In the genomic region with DNA sequence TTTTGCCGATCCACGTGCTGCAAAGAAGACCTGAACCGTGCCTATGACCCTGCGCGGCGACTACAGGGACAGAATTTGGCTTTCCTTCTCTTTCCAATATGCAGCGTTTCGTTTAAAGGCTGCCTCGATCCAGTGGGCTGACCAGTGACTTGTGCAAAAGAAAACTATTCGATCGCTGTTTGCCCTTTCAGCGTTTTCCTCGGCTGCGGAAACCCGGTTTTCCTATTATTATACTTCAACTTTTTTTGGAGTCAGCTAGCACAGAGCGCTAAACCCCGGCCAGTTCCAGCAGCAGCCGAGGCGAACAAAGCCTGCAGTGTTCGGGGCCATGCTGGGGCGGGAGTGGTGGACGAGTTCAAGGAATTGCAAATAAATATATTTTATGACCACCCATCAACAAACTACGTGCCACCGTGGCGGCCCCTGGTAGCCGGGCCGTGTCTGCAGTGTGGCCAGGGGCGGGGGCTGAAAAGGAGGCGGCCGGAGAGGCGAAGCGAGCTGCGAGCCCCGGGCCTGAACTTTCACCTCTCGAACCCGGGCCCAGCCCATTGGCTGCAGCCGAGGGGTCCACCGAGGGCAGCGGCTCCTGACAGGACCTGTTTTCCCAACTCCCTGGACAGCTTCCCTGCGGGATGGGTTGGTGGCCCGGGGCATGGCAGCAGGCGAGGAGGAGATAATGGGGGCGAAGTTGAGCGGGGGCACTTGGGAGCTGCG, we compare ENCODE assay signal across 9 cellular contexts.
A peak's percentile ranks its signal among the peaks of the same experiment; 100 is the strongest.
DNase-seq lines count a peak whose midpoint lies in the region; ATAC-seq and TF ChIP-seq lines count a peak whose summit lies in the region.
"Had no signal": no experiment of that assay in that cellular context is flagged by ENCODE, and none has a peak within 500 bp of the region (broad histone marks: within the 10 kb centered on the region; RNA-seq: fewer than 3 reads in every experiment).

No MANE protein-coding gene starts in this region.

- TF ChIP-seq CTCF in Caco-2 (IDR thresholded peaks at IDR 0.05; ENCODE audit: insufficient read depth in 1 of 2, low read depth in 1 of 2, low read length in 1 of 2, severe bottlenecking in 1 of 2, unreplicated experiment in 1 of 2), result no peak
- TF ChIP-seq CTCF in heart right ventricle (IDR thresholded peaks at IDR 0.05), result no peak
- no peak for TF ChIP-seq CTCF in progenitor cell of endocrine pancreas (IDR thresholded peaks at IDR 0.05; ENCODE audit: unreplicated experiment)
- TF ChIP-seq CTCF in mammary epithelial cell (conservative IDR thresholded peaks at IDR 0.05 in 1 of 2, IDR thresholded peaks at IDR 0.05 in 1 of 2; ENCODE audit: extremely low read depth in 1 of 2, insufficient read depth in 1 of 2, low read depth in 1 of 2, low read length in 2 of 2), result no peak

- H2AFZ ChIP-seq in mammary epithelial cell (ENCODE audit: low read depth, low read length), result no peak overlapping the region

- H3K36me3 Mint-ChIP-seq in Caco-2 (ENCODE audit: insufficient read depth, unreplicated experiment) (no peaks in the 10 kb centered on the region), T-cell (no peaks in the 10 kb centered on the region), progenitor cell of endocrine pancreas (ENCODE audit: insufficient read depth) (no peaks in the 10 kb centered on the region)

- H3K4me1 ChIP-seq in Caco-2, result peaks cover 5% of the 10 kb centered on the region; the same call in 1 of the 2 replicates
- peaks cover 0 to 49% (median 26%) of the 10 kb centered on the region in 9 donors for H3K4me1 ChIP-seq in heart right ventricle
- H3K4me1 ChIP-seq in mammary epithelial cell (ENCODE audit: insufficient read depth, low read length), result peaks cover 13% of the 10 kb centered on the region

- H3K9me3 ChIP-seq in Caco-2, result no peaks in the 10 kb centered on the region
- H3K9me3 ChIP-seq in heart right ventricle, result no peaks in the 10 kb centered on the region
- no peaks in the 10 kb centered on the region for H3K9me3 ChIP-seq in mammary epithelial cell (replicated peaks; ENCODE audit: insufficient read depth, low read length)

- no peaks in the 10 kb centered on the region for H3K79me2 ChIP-seq in mammary epithelial cell (ENCODE audit: insufficient read depth, low read length)

- peak overlapping the region; percentile 32 for H3K4me3 Mint-ChIP-seq in Caco-2 (ENCODE audit: unreplicated experiment)
- H3K4me3 Mint-ChIP-seq in T-cell, result peak overlapping the region in 2 of 3 donors; percentile 13 to 43
- peak overlapping the region; percentile 73 for H3K4me3 Mint-ChIP-seq in progenitor cell of endocrine pancreas (ENCODE audit: low read depth)

- H3K27ac Mint-ChIP-seq in Caco-2 (ENCODE audit: unreplicated experiment), result no peak overlapping the region
- H3K27ac Mint-ChIP-seq in T-cell, result no peak overlapping the region
- H3K27ac Mint-ChIP-seq in progenitor cell of endocrine pancreas, result peak overlapping the region; percentile 59

- H4K20me1 ChIP-seq in mammary epithelial cell (ENCODE audit: insufficient read depth, low read length), result no peaks in the 10 kb centered on the region

- WGBS in heart right ventricle, 2 donors, result 3 to 5% methylated on average over 45 of the region's 45 CpGs
- WGBS in mammary epithelial cell (ENCODE audit: low coverage, missing lambda C conversion rate), result 6% methylated on average over 26 of the region's 45 CpGs

- no peak overlapping the region for H3K9ac ChIP-seq in mammary epithelial cell (ENCODE audit: insufficient read depth, low read length)

- H3K27me3 ChIP-seq in Caco-2 (replicated peaks; ENCODE audit: control insufficient read depth, insufficient read depth, low read length), result peaks cover 13% of the 10 kb centered on the region
- H3K27me3 ChIP-seq in heart right ventricle, result peaks cover 9 to 98% (median 87%) of the 10 kb centered on the region in 7 donors
- H3K27me3 ChIP-seq in mammary epithelial cell (ENCODE audit: insufficient read depth, low read length), result peaks cover 53% of the 10 kb centered on the region

- in situ Hi-C loops in mammary epithelial cell (cut with MboI; ENCODE audit: low sequenced_read_pairs in 2 of 2), result loop anchor here (25.0 kb wide), 2 partner anchors 304 to 329 kb away; a partner anchor contains a TSS

- dilution Hi-C loops in mammary epithelial cell (cut with HindIII; ENCODE audit: low sequenced_read_pairs), result no loop called here

- H3K27me3 Mint-ChIP-seq in Caco-2 (ENCODE audit: insufficient read depth, unreplicated experiment), result peaks cover 37% of the 10 kb centered on the region
- H3K27me3 Mint-ChIP-seq in T-cell, result peaks cover 69 to 71% of the 10 kb centered on the region in 2 donors
- peaks cover 29% of the 10 kb centered on the region for H3K27me3 Mint-ChIP-seq in progenitor cell of endocrine pancreas

- no peak for ATAC-seq in T-cell (replicated peaks in 1 of 4)
- ATAC-seq in heart right ventricle, result peak in 1 of 8 donors; percentile 5
- no peak for ATAC-seq in HG03378 (IDR thresholded peaks at IDR 0.05; ENCODE audit: unreplicated experiment)

- H3K9me3 Mint-ChIP-seq in Caco-2 (ENCODE audit: unreplicated experiment) (no peaks in the 10 kb centered on the region), T-cell (no peaks in the 10 kb centered on the region), progenitor cell of endocrine pancreas (ENCODE audit: low read depth) (no peaks in the 10 kb centered on the region)

- CTCF ChIA-PET in Caco-2 (lab: Charles Lee), result interaction anchor here (0.7 kb wide), 1 partner anchor 533 kb away, joined by 3 read pairs; no protein-coding TSS in a partner anchor
- CTCF ChIA-PET in T-cell (lab: Charles Lee), result interaction anchor here in 1 of 2 donors (0.6 kb wide), 1 partner anchor 580 kb away, joined by 6 read pairs; no protein-coding TSS in a partner anchor
- CTCF ChIA-PET in mammary epithelial cell (lab: Charles Lee; ENCODE audit: low non-redundant PET), result interaction anchor here (0.6 kb wide), 1 partner anchor 578 kb away, joined by 4 read pairs; no protein-coding TSS in a partner anchor

- H3K4me1 Mint-ChIP-seq in Caco-2 (ENCODE audit: low read depth, unreplicated experiment) (peaks cover 6% of the 10 kb centered on the region), T-cell (peaks cover 24 to 42% (median 41%) of the 10 kb centered on the region in 3 donors), progenitor cell of endocrine pancreas (ENCODE audit: low read depth) (peaks cover 29% of the 10 kb centered on the region)

- H3K36me3 ChIP-seq in Caco-2 (ENCODE audit: control insufficient read depth, insufficient read depth, low read length), result no peaks in the 10 kb centered on the region
- no peaks in the 10 kb centered on the region for H3K36me3 ChIP-seq in heart right ventricle
- no peaks in the 10 kb centered on the region for H3K36me3 ChIP-seq in mammary epithelial cell (ENCODE audit: insufficient read depth, low read length)

- H3K27ac ChIP-seq in heart right ventricle, result peak overlapping the region in 6 of 10 donors; percentile 14 to 89 (median 64)
- H3K27ac ChIP-seq in mammary epithelial cell (ENCODE audit: insufficient read depth, low read depth, low read length), result no peak overlapping the region

- H3K4me2 ChIP-seq in mammary epithelial cell (ENCODE audit: insufficient read depth, low read depth, low read length), result no peak overlapping the region

- no TSS peak for BruUV-seq in Caco-2 (replicated peaks; lab: Mats Ljungman, UMichigan)
- BruUV-seq in mammary epithelial cell (replicated peaks; lab: Mats Ljungman, UMichigan), result no TSS peak

- no peak overlapping the region for H3K4me3 ChIP-seq in Caco-2 (ENCODE audit: low read depth, low read length)
- H3K4me3 ChIP-seq in heart right ventricle, result peak overlapping the region; percentile 4 to 65 (median 48)
- no peak overlapping the region for H3K4me3 ChIP-seq in mammary epithelial cell (replicated peaks in 1 of 3; ENCODE audit: insufficient read depth in 1 of 3, low read depth in 2 of 3, low read length in 3 of 3)

- intact Hi-C loops in Caco-2 (cut with micrococcal nuclease; ENCODE audit: unreplicated experiment), result loop anchor here (1.0 to 10.0 kb wide), 6 partner anchors 127 to 1772 kb away; no protein-coding TSS in a partner anchor
- intact Hi-C loops in heart right ventricle (cut with DNase I), result loop anchor here in 5 of 10 donors (5.0 to 10.0 kb wide), 6 partner anchors 322 to 1829 kb away; a partner anchor contains a TSS
- intact Hi-C loops in mammary epithelial cell (cut with micrococcal nuclease), result loop anchor here (1.0 to 10.0 kb wide), 7 partner anchors 134 to 1822 kb away; no protein-coding TSS in a partner anchor

- POLR2A ChIA-PET in Caco-2 (lab: Charles Lee), result no interaction called here
- POLR2A ChIA-PET in T-cell (lab: Charles Lee), result no interaction called here

- DNase-seq in Caco-2 (no peak), T-cell (no peak), heart right ventricle (peak in 1 of 2 donors; percentile 9), progenitor cell of endocrine pancreas (ENCODE audit: low spot score, unreplicated experiment) (peak; percentile 37), NCI-H1436 (lab: John Stamatoyannopoulos, UW) (no peak), mammary epithelial cell (no peak), T1000 (lab: John Stamatoyannopoulos, UW) (no peak)
- DNase-seq: NCI-H1092 treated with DMSO at 0.1 percent for 48 hours had no signal

Comparison
In these comparisons a context has a peak if more than half of its experiments do, and no peak if none do; other contexts are left out.
1. H3K4me3 ChIP-seq: peak in heart right ventricle (10 of 10); none in Caco-2 (single experiment) and mammary epithelial cell (0 of 3).
2. Peak in every context shown above with its lines, with median percentiles within 50 percentile points of each other: H3K4me3 Mint-ChIP-seq.